In the genomic region with DNA sequence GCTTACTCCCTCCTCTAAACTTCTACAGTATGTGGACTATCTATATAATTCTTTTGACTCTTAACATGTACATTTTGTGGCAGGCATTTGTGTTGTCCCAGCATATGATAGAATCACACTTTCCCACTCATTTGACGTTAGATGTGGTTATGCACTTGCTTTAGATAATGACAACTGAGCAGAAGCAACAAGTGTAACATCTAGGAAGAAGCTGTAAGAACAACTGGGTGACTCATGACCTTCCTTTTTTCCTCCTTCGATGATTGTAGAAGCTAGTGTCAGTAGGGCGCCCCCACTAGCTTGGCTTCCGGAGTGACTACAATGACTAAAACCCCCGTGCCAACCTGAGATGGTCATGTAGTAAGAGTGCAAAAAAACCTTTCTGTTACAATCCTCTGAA, we compare ENCODE assay signal across 9 cellular contexts.
A peak's percentile ranks its signal among the peaks of the same experiment; 100 is the strongest.
DNase-seq lines count a peak whose midpoint lies in the region; ATAC-seq and TF ChIP-seq lines count a peak whose summit lies in the region.
"Had no signal": no experiment of that assay in that cellular context is flagged by ENCODE, and none has a peak within 500 bp of the region (broad histone marks: within the 10 kb centered on the region; RNA-seq: fewer than 3 reads in every experiment).

No MANE protein-coding gene starts in this region.

- DNase-seq in T-helper 17 cell (peak in 1 of 3 donors; percentile 29), activated T-cell treated with anti-CD3 and anti-CD28 coated beads for 4 hours (peak; percentile 67), sigmoid colon (no peak)
- peak in 7 of 9 donors; percentile 24 to 68 (median 50) for DNase-seq in naive thymus-derived CD4-positive, alpha-beta T cell
- peak; percentile 72 for DNase-seq in stimulated activated naive CD8-positive, alpha-beta T cell treated with anti-CD3 and anti-CD28 coated beads, Interleukin-15, Interleukin-2, amounts not matched to agents 100 U/mL and 50 U/mL, for 24 hours
- DNase-seq: anterior cingulate cortex, HCEC 1CT had no signal

- H3K9me3 Mint-ChIP-seq in naive thymus-derived CD4-positive, alpha-beta T cell = no peaks in the 10 kb centered on the region

- H3K27me3 ChIP-seq in naive thymus-derived CD4-positive, alpha-beta T cell (ENCODE audit: control insufficient read depth in 2 of 2, insufficient read depth in 2 of 2, low read length in 2 of 2) = no peaks in the 10 kb centered on the region
- no peaks in the 10 kb centered on the region for H3K27me3 ChIP-seq in sigmoid colon

- no peaks in the 10 kb centered on the region for H3K27me3 Mint-ChIP-seq in T-helper 17 cell
- H3K27me3 Mint-ChIP-seq in naive thymus-derived CD4-positive, alpha-beta T cell = no peaks in the 10 kb centered on the region

- TF ChIP-seq POLR2A in sigmoid colon (IDR thresholded peaks at IDR 0.05) = no peak

- CTCF ChIA-PET in naive thymus-derived CD4-positive, alpha-beta T cell (lab: Charles Lee) = interaction anchor here (0.6 to 1.2 kb wide), 3 partner anchors 17 to 161 kb away, joined by 4 to 7 read pairs (median 4); no protein-coding TSS in a partner anchor

- peaks cover 2% of the 10 kb centered on the region for H3K36me3 Mint-ChIP-seq in T-helper 17 cell (ENCODE audit: low read depth)
- H3K36me3 Mint-ChIP-seq in naive thymus-derived CD4-positive, alpha-beta T cell = no peaks in the 10 kb centered on the region

- POLR2A ChIA-PET in naive thymus-derived CD4-positive, alpha-beta T cell (lab: Charles Lee) = interaction anchor here (0.7 to 3.3 kb wide), 8 partner anchors 14 to 167 kb away, joined by 3 to 22 read pairs (median 3); no protein-coding TSS in a partner anchor

- peaks cover 32% of the 10 kb centered on the region for H3K4me1 Mint-ChIP-seq in T-helper 17 cell
- H3K4me1 Mint-ChIP-seq in naive thymus-derived CD4-positive, alpha-beta T cell = peaks cover 25 to 75% (median 63%) of the 10 kb centered on the region in 7 donors

- no peak for TF ChIP-seq CTCF in sigmoid colon (IDR thresholded peaks at IDR 0.05)

- no peak for TF ChIP-seq EP300 in sigmoid colon (IDR thresholded peaks at IDR 0.05)

- peak; percentile 85 for ATAC-seq in T-helper 17 cell
- peak; percentile 88 for ATAC-seq in naive thymus-derived CD4-positive, alpha-beta T cell
- ATAC-seq in stimulated activated naive CD8-positive, alpha-beta T cell treated with anti-CD3 and anti-CD28 coated beads, Interleukin-15, Interleukin-2, amounts not matched to agents 100 U/mL and 50 U/mL, for 24 hours = peak; percentile 94
- no peak for ATAC-seq in GM19467 (IDR thresholded peaks at IDR 0.05; ENCODE audit: unreplicated experiment)
- ATAC-seq in GM21367 (IDR thresholded peaks at IDR 0.05; ENCODE audit: unreplicated experiment) = no peak

- H3K4me1 ChIP-seq in naive thymus-derived CD4-positive, alpha-beta T cell (ENCODE audit: control insufficient read depth in 2 of 2, insufficient read depth in 2 of 2, low read length in 2 of 2) = peaks cover 10 to 37% of the 10 kb centered on the region in 2 donors
- H3K4me1 ChIP-seq in sigmoid colon = no peaks in the 10 kb centered on the region

- H3K9me3 ChIP-seq in T-helper 17 cell (ENCODE audit: control insufficient read depth, low read length, poor library complexity, severe bottlenecking) (no peaks in the 10 kb centered on the region), sigmoid colon (no peaks in the 10 kb centered on the region)
- no peaks in the 10 kb centered on the region for H3K9me3 ChIP-seq in naive thymus-derived CD4-positive, alpha-beta T cell (ENCODE audit: control insufficient read depth in 2 of 3, low read length in 3 of 3)

- intact Hi-C loops in naive thymus-derived CD4-positive, alpha-beta T cell (cut with micrococcal nuclease) = loop anchor here (1.0 to 5.0 kb wide), 10 partner anchors 16 to 161 kb away; a partner anchor contains a TSS
- intact Hi-C loops in sigmoid colon (cut with DNase I) = no loop called here

- peak overlapping the region; percentile 15 for H3K4me3 ChIP-seq in naive thymus-derived CD4-positive, alpha-beta T cell (ENCODE audit: low read length)
- H3K4me3 ChIP-seq in sigmoid colon = no peak overlapping the region

- WGBS in sigmoid colon, 2 donors = 77 to 81% methylated on average over 5 of the region's 5 CpGs

- no peaks in the 10 kb centered on the region for H3K36me3 ChIP-seq in naive thymus-derived CD4-positive, alpha-beta T cell (ENCODE audit: control insufficient read depth in 2 of 3, insufficient read depth in 3 of 3, low read length in 3 of 3)
- H3K36me3 ChIP-seq in sigmoid colon = no peaks in the 10 kb centered on the region

- peak overlapping the region; percentile 26 for H3K27ac ChIP-seq in naive thymus-derived CD4-positive, alpha-beta T cell (ENCODE audit: low read depth, low read length)
- H3K27ac ChIP-seq in sigmoid colon = no peak overlapping the region

- H3K4me3 Mint-ChIP-seq in T-helper 17 cell = peak overlapping the region; percentile 63
- peak overlapping the region; percentile 35 to 77 (median 62) for H3K4me3 Mint-ChIP-seq in naive thymus-derived CD4-positive, alpha-beta T cell

- H3K27ac Mint-ChIP-seq in T-helper 17 cell = peak overlapping the region; percentile 74
- peak overlapping the region; percentile 50 to 89 (median 81) for H3K27ac Mint-ChIP-seq in naive thymus-derived CD4-positive, alpha-beta T cell

Comparison
In these comparisons a context has a peak if more than half of its experiments do, and no peak if none do; other contexts are left out.
1. ATAC-seq: peak in T-helper 17 cell (single experiment), naive thymus-derived CD4-positive, alpha-beta T cell (single experiment) and stimulated activated naive CD8-positive, alpha-beta T cell treated with anti-CD3 and anti-CD28 coated beads, Interleukin-15, Interleukin-2, amounts not matched to agents 100 U/mL and 50 U/mL, for 24 hours (single experiment); none in GM19467 (single experiment) and GM21367 (single experiment).